ENCODE assay signal across 29 cellular contexts in genomic region chr2:117553448-117553847, GRCh38.
"Had no signal": no experiment of that assay in that cellular context is flagged by ENCODE, and none has a peak within 500 bp of the region (broad histone marks: within the 10 kb centered on the region; RNA-seq: fewer than 3 reads in every experiment).

No MANE protein-coding gene starts in this region.

- H3K9ac ChIP-seq: neural progenitor cell, parathyroid adenoma had no signal

- DNase-seq: activated CD4-positive, alpha-beta T cell treated with anti-CD3 and anti-CD28 coated beads, Interleukin-2, amount 50 U/mL, for 1 hour; activated CD8-positive, alpha-beta T cell treated with anti-CD3 and anti-CD28 coated beads for 36 hours; activated gamma-delta T cell treated with Interleukin-2 at 50 U/mL for 16 hours; activated naive CD4-positive, alpha-beta T cell treated with anti-CD3 and anti-CD28 coated beads, Interleukin-2, amount 50 U/mL, for 16 hours; activated T-cell treated with anti-CD3 and anti-CD28 coated beads, Interleukin-2, amount 50 U/mL, for 4 hours; amniotic stem cell; foreskin keratinocyte; heart left ventricle; left lung; lower lobe of right lung; mesenchymal stem cell; natural killer cell; occipital lobe; stimulated activated CD4-positive, alpha-beta T cell treated with anti-CD3 and anti-CD28 coated beads, Interleukin-1b, Interleukin-23, amount 100 ng/mL, for 48 hours; stimulated activated CD4-positive, alpha-beta T cell treated with anti-CD3 and anti-CD28 coated beads, Interleukin-4, amount 100 ng/mL, for 4 hours; stimulated activated CD8-positive, alpha-beta memory T cell treated with anti-CD3 and anti-CD28 coated beads, Interleukin-4, amount 100 ng/mL, for 48 hours; stimulated activated naive CD8-positive, alpha-beta T cell treated with anti-CD3 and anti-CD28 coated beads, Interleukin-15, amount 100 ng/mL, for 72 hours; substantia nigra; T-helper 17 cell; T1000; upper lobe of left lung had no signal

- H3K27me3 ChIP-seq: breast epithelium, esophagus muscularis mucosa, foreskin keratinocyte, heart left ventricle, left lung, neural progenitor cell, right atrium auricular region, upper lobe of left lung had no signal

- H3K27ac ChIP-seq: breast epithelium, esophagus muscularis mucosa, foreskin keratinocyte, heart left ventricle, left lung, lower lobe of right lung, neural progenitor cell, parathyroid adenoma, right atrium auricular region, upper lobe of left lung had no signal

- ATAC-seq: activated CD8-positive, alpha-beta T cell treated with anti-CD3 and anti-CD28 coated beads for 36 hours; activated T-cell treated with anti-CD3 and anti-CD28 coated beads, Interleukin-2, amount 50 U/mL, for 4 hours; activated T-helper 17 cell treated with anti-CD3 and anti-CD28 coated beads, Interleukin-2, amount 50 U/mL, for 72 hours; foreskin keratinocyte; heart left ventricle; left lung; lower lobe of right lung; natural killer cell; stimulated activated memory B cell treated with anti-CD40 and anti-IgM and Interleukin-4, amounts not matched to agents 10 μg/mL and 1 μg/mL and 100 μg/mL, for 72 hours; stimulated activated naive CD8-positive, alpha-beta T cell treated with anti-CD3 and anti-CD28 coated beads, Interleukin-15, amount 100 ng/mL, for 72 hours; T-helper 17 cell had no signal

- H3K4me3 ChIP-seq: breast epithelium, esophagus muscularis mucosa, heart left ventricle, left lung, lower lobe of right lung, neural progenitor cell, right atrium auricular region, smooth muscle cell, upper lobe of left lung had no signal

- H3K9me3 ChIP-seq: breast epithelium, esophagus muscularis mucosa, left lung, lower lobe of right lung, right atrium auricular region, upper lobe of left lung had no signal

- H3K4me1 ChIP-seq: breast epithelium, esophagus muscularis mucosa, foreskin keratinocyte, heart left ventricle, left lung, lower lobe of right lung, parathyroid adenoma, right atrium auricular region, upper lobe of left lung had no signal

- H3K36me3 ChIP-seq: breast epithelium, esophagus muscularis mucosa, heart left ventricle, left lung, lower lobe of right lung, neural progenitor cell, right atrium auricular region, upper lobe of left lung had no signal
